Comparison of ENCODE assay signal across 1 cellular context in the genomic region with DNA sequence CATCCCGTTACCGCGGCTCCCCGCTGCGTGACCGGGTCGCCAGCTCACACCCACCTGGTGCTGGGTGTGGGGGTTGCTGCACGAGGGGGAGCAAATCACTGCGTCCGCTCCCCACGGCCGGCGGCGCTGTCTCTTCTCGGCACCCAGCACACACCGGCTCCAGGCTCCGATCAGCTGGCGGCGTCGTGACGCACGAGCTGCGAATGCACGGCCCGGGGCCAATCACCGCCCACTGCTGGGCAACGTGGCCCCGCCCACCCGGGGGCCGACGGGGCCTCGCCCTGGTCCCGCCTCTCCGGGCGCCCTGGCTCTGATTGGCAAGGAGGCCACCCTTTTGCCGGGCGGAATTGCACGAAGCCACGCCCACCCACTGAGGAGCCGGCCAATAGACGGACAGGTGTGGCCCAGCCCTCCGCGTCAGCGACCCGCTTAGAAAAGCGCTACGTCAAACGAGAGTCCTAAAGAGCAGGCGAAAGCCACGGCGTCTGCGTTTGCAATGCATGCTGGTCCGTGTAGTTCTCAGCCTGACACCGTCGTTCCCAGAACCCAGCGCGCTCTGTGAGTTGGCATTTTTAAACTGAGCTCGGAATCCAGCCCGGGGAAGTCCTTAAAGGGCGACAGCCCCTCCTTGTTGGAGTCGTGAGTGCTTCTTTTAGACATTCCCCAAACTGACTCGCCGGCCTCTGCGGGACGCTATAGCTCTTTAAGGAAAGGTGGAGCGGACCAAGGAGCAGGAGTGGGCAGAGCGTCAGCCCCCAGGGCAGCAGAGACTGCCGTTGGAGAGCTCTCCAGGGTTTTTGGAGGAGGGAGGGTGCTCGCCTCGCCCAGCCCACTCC.
TF ChIP-seq lines count a peak whose summit lies in the region.

No MANE protein-coding gene starts in this region.

TF ChIP-seq in K562, 482 proteins besides CTCF, POLR2A, EP300 and RAD21 (continued from another document and continues in another):
- TF ChIP-seq MAX (CRISPR knock-in tag; IDR thresholded peaks at IDR 0.05) (peak; percentile 68), SMARCA5 (IDR thresholded peaks at IDR 0.05) (0 out of 2 replicates have a peak, but pooled peaks have one; percentile 17), SRSF3 (IDR thresholded peaks at IDR 0.05; ENCODE audit: insufficient read depth, low read length) (0 out of 2 replicates have a peak, but pooled peaks have one; percentile 56), ARID2 (IDR thresholded peaks at IDR 0.05) (no peak), BACH1 (tag; IDR thresholded peaks at IDR 0.05) (peak; percentile 60; the same call in 1 of the 2 replicates), ZNF311 (CRISPR knock-in tag; IDR thresholded peaks at IDR 0.05) (0 out of 2 replicates have a peak, but pooled peaks have one; percentile 34), TAF9B (IDR thresholded peaks at IDR 0.05; ENCODE audit: partially characterized antibody) (peak; percentile 82), PHF21A (IDR thresholded peaks at IDR 0.05; ENCODE audit: borderline replicate concordance, low read depth) (peak; percentile 91; the same call in 1 of the 2 replicates), RCOR1 (IDR thresholded peaks at IDR 0.05; ENCODE audit: borderline replicate concordance in 1 of 2, low read depth in 2 of 2, low read length in 2 of 2) (peak in 1 of 2 experiments; percentile 37; a peak in 1 of 4 replicates), ZNF175 (CRISPR knock-in tag; IDR thresholded peaks at IDR 0.05; ENCODE audit: low read depth) (no peak), CBX5 (IDR thresholded peaks at IDR 0.05; ENCODE audit: borderline replicate concordance, low read depth) (no peak), ZBTB1 (CRISPR knock-in tag; IDR thresholded peaks at IDR 0.05; ENCODE audit: borderline replicate concordance, low read depth) (no peak), ZNF239 (CRISPR knock-in tag; IDR thresholded peaks at IDR 0.05) (no peak), POU5F1 (IDR thresholded peaks at IDR 0.05; ENCODE audit: borderline replicate concordance, low read depth, low read length, partially characterized antibody) (no peak), PURB (CRISPR knock-in tag; IDR thresholded peaks at IDR 0.05; ENCODE audit: low read depth) (no peak), BCL6 (CRISPR knock-in tag; IDR thresholded peaks at IDR 0.05) (no peak), ESRRA (IDR thresholded peaks at IDR 0.05; ENCODE audit: borderline replicate concordance, low read depth) (no peak; the same call in 1 of the 2 replicates), MEF2A (IDR thresholded peaks at IDR 0.05; ENCODE audit: control insufficient read depth, low read depth, low read length) (no peak), RB1 (IDR thresholded peaks at IDR 0.05; ENCODE audit: low read depth) (0 out of 2 replicates have a peak, but pooled peaks have one; percentile 32), ZNF282 (CRISPR knock-in tag; IDR thresholded peaks at IDR 0.05) (no peak), CXXC5 (CRISPR knock-in tag; IDR thresholded peaks at IDR 0.05) (peak; percentile 90), FOXP4 (CRISPR knock-in tag; IDR thresholded peaks at IDR 0.05; ENCODE audit: borderline replicate concordance) (no peak), HIVEP1 (CRISPR knock-in tag; IDR thresholded peaks at IDR 0.05) (no peak), POLR2H (tag; IDR thresholded peaks at IDR 0.05; ENCODE audit: low read depth) (peak; percentile 78), SAFB2 (IDR thresholded peaks at IDR 0.05; ENCODE audit: borderline replicate concordance, low read depth, low read length, severe bottlenecking) (no peak), TOE1 (IDR thresholded peaks at IDR 0.05; ENCODE audit: borderline replicate concordance) (no peak), TOE1 (CRISPR knock-in tag; IDR thresholded peaks at IDR 0.05; ENCODE audit: borderline replicate concordance, low read depth) (no peak), NFE2L1 (tag; IDR thresholded peaks at IDR 0.05; ENCODE audit: borderline replicate concordance, low read depth) (no peak), HCFC1 (IDR thresholded peaks at IDR 0.05; ENCODE audit: low read depth, low read length) (peak; percentile 92), JUN (IDR thresholded peaks at IDR 0.05; ENCODE audit: borderline replicate concordance, low read depth, low read length) (peak; percentile 53; the same call in 1 of the 2 replicates), JUN (CRISPR knock-in tag; IDR thresholded peaks at IDR 0.05; ENCODE audit: borderline replicate concordance) (no peak)
- TF ChIP-seq, protein P1, sequence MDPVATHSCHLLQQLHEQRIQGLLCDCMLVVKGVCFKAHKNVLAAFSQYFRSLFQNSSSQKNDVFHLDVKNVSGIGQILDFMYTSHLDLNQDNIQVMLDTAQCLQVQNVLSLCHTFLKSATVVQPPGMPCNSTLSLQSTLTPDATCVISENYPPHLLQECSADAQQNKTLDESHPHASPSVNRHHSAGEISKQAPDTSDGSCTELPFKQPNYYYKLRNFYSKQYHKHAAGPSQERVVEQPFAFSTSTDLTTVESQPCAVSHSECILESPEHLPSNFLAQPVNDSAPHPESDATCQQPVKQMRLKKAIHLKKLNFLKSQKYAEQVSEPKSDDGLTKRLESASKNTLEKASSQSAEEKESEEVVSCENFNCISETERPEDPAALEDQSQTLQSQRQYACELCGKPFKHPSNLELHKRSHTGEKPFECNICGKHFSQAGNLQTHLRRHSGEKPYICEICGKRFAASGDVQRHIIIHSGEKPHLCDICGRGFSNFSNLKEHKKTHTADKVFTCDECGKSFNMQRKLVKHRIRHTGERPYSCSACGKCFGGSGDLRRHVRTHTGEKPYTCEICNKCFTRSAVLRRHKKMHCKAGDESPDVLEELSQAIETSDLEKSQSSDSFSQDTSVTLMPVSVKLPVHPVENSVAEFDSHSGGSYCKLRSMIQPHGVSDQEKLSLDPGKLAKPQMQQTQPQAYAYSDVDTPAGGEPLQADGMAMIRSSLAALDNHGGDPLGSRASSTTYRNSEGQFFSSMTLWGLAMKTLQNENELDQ (CRISPR knock-in tag; IDR thresholded peaks at IDR 0.05; ENCODE audit: borderline replicate concordance) = no peak
- TF ChIP-seq, protein P2, sequence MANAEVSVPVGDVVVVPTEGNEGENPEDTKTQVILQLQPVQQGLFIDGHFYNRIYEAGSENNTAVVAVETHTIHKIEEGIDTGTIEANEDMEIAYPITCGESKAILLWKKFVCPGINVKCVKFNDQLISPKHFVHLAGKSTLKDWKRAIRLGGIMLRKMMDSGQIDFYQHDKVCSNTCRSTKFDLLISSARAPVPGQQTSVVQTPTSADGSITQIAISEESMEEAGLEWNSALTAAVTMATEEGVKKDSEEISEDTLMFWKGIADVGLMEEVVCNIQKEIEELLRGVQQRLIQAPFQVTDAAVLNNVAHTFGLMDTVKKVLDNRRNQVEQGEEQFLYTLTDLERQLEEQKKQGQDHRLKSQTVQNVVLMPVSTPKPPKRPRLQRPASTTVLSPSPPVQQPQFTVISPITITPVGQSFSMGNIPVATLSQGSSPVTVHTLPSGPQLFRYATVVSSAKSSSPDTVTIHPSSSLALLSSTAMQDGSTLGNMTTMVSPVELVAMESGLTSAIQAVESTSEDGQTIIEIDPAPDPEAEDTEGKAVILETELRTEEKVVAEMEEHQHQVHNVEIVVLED (CRISPR knock-in tag; IDR thresholded peaks at IDR 0.05) = peak; percentile 92
- TF ChIP-seq, protein P3, sequence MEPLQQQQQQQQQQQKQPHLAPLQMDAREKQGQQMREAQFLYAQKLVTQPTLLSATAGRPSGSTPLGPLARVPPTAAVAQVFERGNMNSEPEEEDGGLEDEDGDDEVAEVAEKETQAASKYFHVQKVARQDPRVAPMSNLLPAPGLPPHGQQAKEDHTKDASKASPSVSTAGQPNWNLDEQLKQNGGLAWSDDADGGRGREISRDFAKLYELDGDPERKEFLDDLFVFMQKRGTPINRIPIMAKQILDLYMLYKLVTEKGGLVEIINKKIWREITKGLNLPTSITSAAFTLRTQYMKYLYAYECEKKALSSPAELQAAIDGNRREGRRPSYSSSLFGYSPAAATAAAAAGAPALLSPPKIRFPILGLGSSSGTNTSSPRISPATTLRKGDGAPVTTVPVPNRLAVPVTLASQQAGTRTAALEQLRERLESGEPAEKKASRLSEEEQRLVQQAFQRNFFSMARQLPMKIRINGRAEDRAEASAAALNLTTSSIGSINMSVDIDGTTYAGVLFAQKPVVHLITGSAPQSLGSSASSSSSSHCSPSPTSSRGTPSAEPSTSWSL (CRISPR knock-in tag; IDR thresholded peaks at IDR 0.05; ENCODE audit: borderline replicate concordance) = no peak
- TF ChIP-seq, protein P4, sequence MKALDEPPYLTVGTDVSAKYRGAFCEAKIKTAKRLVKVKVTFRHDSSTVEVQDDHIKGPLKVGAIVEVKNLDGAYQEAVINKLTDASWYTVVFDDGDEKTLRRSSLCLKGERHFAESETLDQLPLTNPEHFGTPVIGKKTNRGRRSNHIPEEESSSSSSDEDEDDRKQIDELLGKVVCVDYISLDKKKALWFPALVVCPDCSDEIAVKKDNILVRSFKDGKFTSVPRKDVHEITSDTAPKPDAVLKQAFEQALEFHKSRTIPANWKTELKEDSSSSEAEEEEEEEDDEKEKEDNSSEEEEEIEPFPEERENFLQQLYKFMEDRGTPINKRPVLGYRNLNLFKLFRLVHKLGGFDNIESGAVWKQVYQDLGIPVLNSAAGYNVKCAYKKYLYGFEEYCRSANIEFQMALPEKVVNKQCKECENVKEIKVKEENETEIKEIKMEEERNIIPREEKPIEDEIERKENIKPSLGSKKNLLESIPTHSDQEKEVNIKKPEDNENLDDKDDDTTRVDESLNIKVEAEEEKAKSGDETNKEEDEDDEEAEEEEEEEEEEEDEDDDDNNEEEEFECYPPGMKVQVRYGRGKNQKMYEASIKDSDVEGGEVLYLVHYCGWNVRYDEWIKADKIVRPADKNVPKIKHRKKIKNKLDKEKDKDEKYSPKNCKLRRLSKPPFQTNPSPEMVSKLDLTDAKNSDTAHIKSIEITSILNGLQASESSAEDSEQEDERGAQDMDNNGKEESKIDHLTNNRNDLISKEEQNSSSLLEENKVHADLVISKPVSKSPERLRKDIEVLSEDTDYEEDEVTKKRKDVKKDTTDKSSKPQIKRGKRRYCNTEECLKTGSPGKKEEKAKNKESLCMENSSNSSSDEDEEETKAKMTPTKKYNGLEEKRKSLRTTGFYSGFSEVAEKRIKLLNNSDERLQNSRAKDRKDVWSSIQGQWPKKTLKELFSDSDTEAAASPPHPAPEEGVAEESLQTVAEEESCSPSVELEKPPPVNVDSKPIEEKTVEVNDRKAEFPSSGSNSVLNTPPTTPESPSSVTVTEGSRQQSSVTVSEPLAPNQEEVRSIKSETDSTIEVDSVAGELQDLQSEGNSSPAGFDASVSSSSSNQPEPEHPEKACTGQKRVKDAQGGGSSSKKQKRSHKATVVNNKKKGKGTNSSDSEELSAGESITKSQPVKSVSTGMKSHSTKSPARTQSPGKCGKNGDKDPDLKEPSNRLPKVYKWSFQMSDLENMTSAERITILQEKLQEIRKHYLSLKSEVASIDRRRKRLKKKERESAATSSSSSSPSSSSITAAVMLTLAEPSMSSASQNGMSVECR (CRISPR knock-in tag; IDR thresholded peaks at IDR 0.05) = peak; percentile 85; the same call in 1 of the 2 replicates
- TF ChIP-seq, protein P5, sequence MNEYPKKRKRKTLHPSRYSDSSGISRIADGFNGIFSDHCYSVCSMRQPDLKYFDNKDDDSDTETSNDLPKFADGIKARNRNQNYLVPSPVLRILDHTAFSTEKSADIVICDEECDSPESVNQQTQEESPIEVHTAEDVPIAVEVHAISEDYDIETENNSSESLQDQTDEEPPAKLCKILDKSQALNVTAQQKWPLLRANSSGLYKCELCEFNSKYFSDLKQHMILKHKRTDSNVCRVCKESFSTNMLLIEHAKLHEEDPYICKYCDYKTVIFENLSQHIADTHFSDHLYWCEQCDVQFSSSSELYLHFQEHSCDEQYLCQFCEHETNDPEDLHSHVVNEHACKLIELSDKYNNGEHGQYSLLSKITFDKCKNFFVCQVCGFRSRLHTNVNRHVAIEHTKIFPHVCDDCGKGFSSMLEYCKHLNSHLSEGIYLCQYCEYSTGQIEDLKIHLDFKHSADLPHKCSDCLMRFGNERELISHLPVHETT (CRISPR knock-in tag; conservative IDR thresholded peaks at IDR 0.05 in 1 of 2, IDR thresholded peaks at IDR 0.05 in 1 of 2) = 0 out of 4 replicates have a peak, but pooled peaks of 1 of the 2 experiments have one; percentile 45
- TF ChIP-seq, protein P6, sequence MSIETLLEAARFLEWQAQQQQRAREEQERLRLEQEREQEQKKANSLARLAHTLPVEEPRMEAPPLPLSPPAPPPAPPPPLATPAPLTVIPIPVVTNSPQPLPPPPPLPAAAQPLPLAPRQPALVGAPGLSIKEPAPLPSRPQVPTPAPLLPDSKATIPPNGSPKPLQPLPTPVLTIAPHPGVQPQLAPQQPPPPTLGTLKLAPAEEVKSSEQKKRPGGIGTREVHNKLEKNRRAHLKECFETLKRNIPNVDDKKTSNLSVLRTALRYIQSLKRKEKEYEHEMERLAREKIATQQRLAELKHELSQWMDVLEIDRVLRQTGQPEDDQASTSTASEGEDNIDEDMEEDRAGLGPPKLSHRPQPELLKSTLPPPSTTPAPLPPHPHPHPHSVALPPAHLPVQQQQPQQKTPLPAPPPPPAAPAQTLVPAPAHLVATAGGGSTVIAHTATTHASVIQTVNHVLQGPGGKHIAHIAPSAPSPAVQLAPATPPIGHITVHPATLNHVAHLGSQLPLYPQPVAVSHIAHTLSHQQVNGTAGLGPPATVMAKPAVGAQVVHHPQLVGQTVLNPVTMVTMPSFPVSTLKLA (conservative IDR thresholded peaks at IDR 0.05) = peak; percentile 87 to 95
